Comparison of ENCODE assay signal across 8 cellular contexts in genomic region chr1:212608209-212608955, GRCh38. TPM values are rescaled to one million over a fixed set of nuclear protein-coding genes. Genes with fewer than 3 reads are reported as not detected.
DNase-seq lines count a peak whose midpoint lies in the region; ATAC-seq, FAIRE-seq and TF ChIP-seq lines count a peak whose summit lies in the region.

Gene ATF3 (plus strand): TSS chr1:212608761. CDS start chr1:212615022, 6,261 bp downstream.

- intact Hi-C loops in heart left ventricle (cut with DNase I): loop anchor here in 8 of 10 donors (1.0 to 5.0 kb wide), 9 partner anchors 30 to 131 kb away; no protein-coding TSS in a partner anchor
- intact Hi-C loops in transverse colon (cut with DNase I; ENCODE audit: low total_unique reads): loop anchor here (2.0 kb wide), 1 partner anchor 50 kb away; no protein-coding TSS in a partner anchor

- in situ Hi-C loops in transverse colon (cut with MboI; ENCODE audit: low pct_ligation_motif_present in 1 of 4, low pct_unique_long_range_greater_than_20kb in 1 of 4, low sequenced_read_pairs in 3 of 4): no loop called here

- H3K27me3 ChIP-seq in adipocyte (replicated peaks; ENCODE audit: control insufficient read depth, insufficient read depth, low read length): peaks cover 30% of the 10 kb centered on the region
- peaks cover 0 to 30% (median 0%) of the 10 kb centered on the region in 9 donors for H3K27me3 ChIP-seq in heart left ventricle
- peaks cover 42% of the 10 kb centered on the region for H3K27me3 ChIP-seq in transverse colon

- peak; percentile 70 for ATAC-seq in HG02798 (IDR thresholded peaks at IDR 0.05; ENCODE audit: poor library complexity, unreplicated experiment)
- peak; percentile 95 to 98 (median 97) for ATAC-seq in heart left ventricle

- TF ChIP-seq CTCF in heart left ventricle (IDR thresholded peaks at IDR 0.05) (no peak), transverse colon (IDR thresholded peaks at IDR 0.05) (no peak)

- peak within 1 kb of the TSS; percentile 90 to 99 (median 95) for H3K27ac ChIP-seq in heart left ventricle
- H3K27ac ChIP-seq in transverse colon: peak within 1 kb of the TSS; percentile 96 to 99 (median 98)

- WGBS in heart left ventricle, 4 donors: 0 to 2% (median 0%) methylated on average over 26 to 65 of the region's 65 CpGs
- 0% methylated on average over 19 of the region's 65 CpGs; no CpG with 5 or more reads in 1 of the 2 donors for WGBS in transverse colon (ENCODE audit: low coverage in 1 of 2), 2 donors

- TF ChIP-seq POLR2A in GM12892 (IDR thresholded peaks at IDR 0.05; ENCODE audit: low read depth, low read length) (peak; percentile 100), heart left ventricle (IDR thresholded peaks at IDR 0.05) (peak; percentile 76 to 99), transverse colon (IDR thresholded peaks at IDR 0.05) (peak; percentile 100)

- TF ChIP-seq EP300 in transverse colon (IDR thresholded peaks at IDR 0.05; ENCODE audit: low read depth): peak; percentile 48

- peaks cover 66% of the 10 kb centered on the region for H3K4me1 ChIP-seq in adipocyte (ENCODE audit: control insufficient read depth, insufficient read depth, low read length)
- peaks cover 0 to 64% (median 45%) of the 10 kb centered on the region in 12 donors for H3K4me1 ChIP-seq in heart left ventricle
- H3K4me1 ChIP-seq in transverse colon: peaks cover 0 to 37% (median 34%) of the 10 kb centered on the region in 4 donors

- H3K9ac ChIP-seq in adipocyte (ENCODE audit: low read length): peak within 1 kb of the TSS; percentile 86

- DNase-seq in GM12892 (ENCODE audit: insufficient read length) (peak; percentile 87), NCI-H1417 treated with DMSO at 0.1 percent for 48 hours (lab: John Stamatoyannopoulos, UW) (peak; percentile 79), T follicular helper cell (ENCODE audit: low read depth) (peak; percentile 62), adipocyte (ENCODE audit: low read depth) (peak; percentile 100), heart left ventricle (peak; percentile 99 to 100 (median 100)), pons (ENCODE audit: low spot score) (peak; percentile 99), transverse colon (peak; percentile 99)

- no peaks in the 10 kb centered on the region for H3K9me3 ChIP-seq in adipocyte (ENCODE audit: control insufficient read depth, low read length)
- H3K9me3 ChIP-seq in heart left ventricle: no peaks in the 10 kb centered on the region
- H3K9me3 ChIP-seq in transverse colon: no peaks in the 10 kb centered on the region

- peak; percentile 95 for FAIRE-seq in GM12892 (lab: Jason Lieb, UNC)

- no peaks in the 10 kb centered on the region for H3K36me3 ChIP-seq in adipocyte (ENCODE audit: control insufficient read depth, insufficient read depth, low read length, severe bottlenecking)
- H3K36me3 ChIP-seq in heart left ventricle: no peaks in the 10 kb centered on the region
- H3K36me3 ChIP-seq in transverse colon: no peaks in the 10 kb centered on the region

- H3K4me3 ChIP-seq in adipocyte (ENCODE audit: low read length): peak within 1 kb of the TSS; percentile 84
- peak within 1 kb of the TSS; percentile 62 to 89 (median 75) for H3K4me3 ChIP-seq in heart left ventricle
- H3K4me3 ChIP-seq in transverse colon: peak within 1 kb of the TSS; percentile 61 to 87 (median 79)

RNA-seq across cellular contexts. Expression of gene ATF3, which starts in this region (rescaled TPM):
- 17.0 TPM for polyA plus RNA-seq in GM12892 (2012; ENCODE audit: missing spikeins)
- total RNA-seq in heart left ventricle: 10 to 100 TPM in 5 of 9 donors, 1 to 10 TPM in 4; 4.6 to 49.0 (median 11.0) TPM
- polyA plus RNA-seq in heart left ventricle: 10 to 100 TPM; 17.8 to 74.5 TPM
- 10 to 100 TPM in 3 of 4 donors, 1 to 10 TPM in 1; 7.8 to 84.8 (median 46.1) TPM for total RNA-seq in transverse colon

Comparison
In these comparisons a context has a peak if more than half of its experiments do, and no peak if none do; other contexts are left out.
1. Peak in every context shown above with its lines: DNase-seq, ATAC-seq, H3K4me3 ChIP-seq and H3K27ac ChIP-seq.